Comparison of ENCODE assay signal across 29 cellular contexts in the genomic region with DNA sequence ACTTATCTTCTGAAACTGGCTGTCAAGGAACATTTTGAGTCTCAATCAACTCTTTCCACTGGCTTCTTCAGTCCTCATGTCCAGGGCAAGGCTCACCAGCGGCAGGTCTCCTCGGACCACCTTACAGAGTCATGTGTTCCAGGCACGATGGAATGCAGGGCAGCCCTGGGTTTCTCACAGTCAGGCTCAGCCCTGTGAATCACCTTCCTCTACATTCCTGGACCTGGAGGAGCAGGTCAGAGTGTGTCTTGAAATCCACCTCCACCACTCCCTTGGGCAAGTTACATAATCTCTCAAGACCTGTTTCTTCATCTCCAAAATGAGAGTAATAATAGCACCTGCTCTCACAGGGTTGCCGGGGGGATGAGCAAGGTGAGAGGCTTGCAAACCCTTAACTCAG. TPM values are rescaled to one million over a fixed set of nuclear protein-coding genes. Genes with fewer than 3 reads are reported as not detected.
DNase-seq lines count a peak whose midpoint lies in the region; ATAC-seq, FAIRE-seq and TF ChIP-seq lines count a peak whose summit lies in the region.
"Had no signal": no experiment of that assay in that cellular context is flagged by ENCODE, and none has a peak within 500 bp of the region (broad histone marks: within the 10 kb centered on the region; RNA-seq: fewer than 3 reads in every experiment).

No MANE protein-coding gene starts in this region.

- no peak overlapping the region for H3K4me3 ChIP-seq in MM.1S (ENCODE audit: low read length)
- H3K4me3 ChIP-seq: GM12878, heart right ventricle, MG63, stomach, uterus had no signal

- H3K36me3 ChIP-seq in MM.1S (replicated peaks; ENCODE audit: insufficient read depth, low read length), result no peaks in the 10 kb centered on the region
- H3K36me3 ChIP-seq: uterus had no signal

- H3K27ac Mint-ChIP-seq in glutamatergic neuron (ENCODE audit: unreplicated experiment), result no peak overlapping the region
- H3K27ac Mint-ChIP-seq in activated T-cell treated with anti-CD3 and anti-CD28 coated beads, Interleukin-2, amount 50 U/mL, for 72 hours, result no peak overlapping the region
- H3K27ac Mint-ChIP-seq: activated CD8-positive, alpha-beta memory T cell treated with anti-CD3 and anti-CD28 coated beads, Interleukin-2, amount 10 ng/mL, durations not matched to agents 7 days and 5 days; natural killer cell; progenitor cell of endocrine pancreas had no signal

- no peak overlapping the region for H3K9ac ChIP-seq in MM.1S (ENCODE audit: low read length)

- H3K4me3 Mint-ChIP-seq in glutamatergic neuron (ENCODE audit: unreplicated experiment), result no peak overlapping the region
- H3K4me3 Mint-ChIP-seq in activated T-cell treated with anti-CD3 and anti-CD28 coated beads, Interleukin-2, amount 50 U/mL, for 72 hours, result no peak overlapping the region
- H3K4me3 Mint-ChIP-seq: activated CD8-positive, alpha-beta memory T cell treated with anti-CD3 and anti-CD28 coated beads, Interleukin-2, amount 10 ng/mL, durations not matched to agents 7 days and 5 days; central memory CD8-positive, alpha-beta T cell; natural killer cell had no signal

- ATAC-seq in esophagus mucosa (peak; percentile 97), omental fat pad (ENCODE audit: low FRiP score) (peak; percentile 55)
- ATAC-seq in activated T-cell treated with anti-CD3 and anti-CD28 coated beads, Interleukin-2, amount 50 U/mL, for 72 hours (replicated peaks in 1 of 2), result no peak
- ATAC-seq: activated CD8-positive, alpha-beta memory T cell treated with anti-CD3 and anti-CD28 coated beads, Interleukin-2, amount 10 ng/mL, durations not matched to agents 7 days and 5 days; GM12878; heart right ventricle; natural killer cell had no signal

- peak; percentile 24 for DNase-seq in ELR (ENCODE audit: low read depth)
- DNase-seq in RCC 7860 (ENCODE audit: low spot score), result peak; percentile 15
- no peak for DNase-seq in omental fat pad (ENCODE audit: low spot score)
- DNase-seq in MM.1S, result no peak
- DNase-seq in stimulated activated CD4-positive, alpha-beta T cell treated with anti-CD3 and anti-CD28 coated beads, Interleukin-12 subunit alpha, Interleukin-12 subunit beta, amount 100 ng/mL, for 4 hours, result no peak
- DNase-seq in glutamatergic neuron, result no peak
- no peak for DNase-seq in activated T-cell treated with anti-CD3 and anti-CD28 coated beads, Interleukin-2, amount 50 U/mL, for 72 hours
- DNase-seq: ACHN; activated CD4-positive, alpha-beta T cell treated with anti-CD3 and anti-CD28 coated beads for 4 hours; activated CD8-positive, alpha-beta memory T cell treated with anti-CD3 and anti-CD28 coated beads, Interleukin-2, amount 10 ng/mL, durations not matched to agents 7 days and 5 days; C1 segment of cervical spinal cord; DMS 273 treated with DMSO at 0.1 percent for 48 hours; effector memory CD4-positive, alpha-beta T cell; GOT3; heart right ventricle; mesenchymal stem cell; MG63; natural killer cell; NCI-H1930; small intestine; stimulated activated CD4-positive, alpha-beta T cell treated with anti-CD3 and anti-CD28 coated beads, Interleukin-4, amount 100 ng/mL, for 24 hours; stomach; uterus had no signal

- H3K27me3 Mint-ChIP-seq in glutamatergic neuron (ENCODE audit: unreplicated experiment), result peaks cover 1% of the 10 kb centered on the region
- H3K27me3 Mint-ChIP-seq in activated T-cell treated with anti-CD3 and anti-CD28 coated beads, Interleukin-2, amount 50 U/mL, for 72 hours (ENCODE audit: low read depth), result peaks cover 48% of the 10 kb centered on the region

- H3K27ac ChIP-seq in MM.1S (ENCODE audit: low read length), result no peak overlapping the region
- H3K27ac ChIP-seq: heart right ventricle, stomach, uterus had no signal

- no peaks in the 10 kb centered on the region for H3K9me2 ChIP-seq in MM.1S (replicated peaks; ENCODE audit: insufficient read depth, low read length)

- TF ChIP-seq CTCF in omental fat pad (IDR thresholded peaks at IDR 0.05) (no peak), MM.1S (IDR thresholded peaks at IDR 0.05; ENCODE audit: low read length) (no peak), glutamatergic neuron (IDR thresholded peaks at IDR 0.05; ENCODE audit: partially characterized antibody, unreplicated experiment) (no peak)

- H3K27me3 ChIP-seq in MM.1S (replicated peaks; ENCODE audit: insufficient read depth, low read length), result no peaks in the 10 kb centered on the region
- H3K27me3 ChIP-seq: heart right ventricle, MG63, uterus had no signal

- no peaks in the 10 kb centered on the region for H3F3A ChIP-seq in MM.1S (ENCODE audit: insufficient read depth, low read length)

- H2AFZ ChIP-seq in MM.1S (ENCODE audit: low read length), result no peak overlapping the region

- peaks cover 34% of the 10 kb centered on the region for H3K4me1 Mint-ChIP-seq in glutamatergic neuron (ENCODE audit: low read depth, unreplicated experiment)
- peaks cover 15% of the 10 kb centered on the region for H3K4me1 Mint-ChIP-seq in activated T-cell treated with anti-CD3 and anti-CD28 coated beads, Interleukin-2, amount 50 U/mL, for 72 hours (ENCODE audit: low read depth)
- H3K4me1 Mint-ChIP-seq: activated CD8-positive, alpha-beta memory T cell treated with anti-CD3 and anti-CD28 coated beads, Interleukin-2, amount 10 ng/mL, durations not matched to agents 7 days and 5 days had no signal

- H3K9me3 Mint-ChIP-seq in glutamatergic neuron (ENCODE audit: unreplicated experiment), result peaks cover 8% of the 10 kb centered on the region
- no peaks in the 10 kb centered on the region for H3K9me3 Mint-ChIP-seq in activated T-cell treated with anti-CD3 and anti-CD28 coated beads, Interleukin-2, amount 50 U/mL, for 72 hours
- H3K9me3 Mint-ChIP-seq: central memory CD8-positive, alpha-beta T cell; natural killer cell had no signal

- H3K4me2 ChIP-seq in MM.1S (ENCODE audit: low read depth, low read length), result no peak overlapping the region

- H3K79me2 ChIP-seq in MM.1S (ENCODE audit: low read length), result no peaks in the 10 kb centered on the region

- H4K20me1 ChIP-seq in MM.1S (ENCODE audit: insufficient read depth, low read length), result no peaks in the 10 kb centered on the region

- FAIRE-seq in RCC 7860 (lab: Jason Lieb, UNC), result no peak
- FAIRE-seq: GM12878, GM19239, small intestine, TTC549 had no signal

- no peaks in the 10 kb centered on the region for H3K36me3 Mint-ChIP-seq in glutamatergic neuron (ENCODE audit: unreplicated experiment)
- H3K36me3 Mint-ChIP-seq in activated T-cell treated with anti-CD3 and anti-CD28 coated beads, Interleukin-2, amount 50 U/mL, for 72 hours (ENCODE audit: insufficient read depth in 2 of 2), result no peaks in the 10 kb centered on the region
- H3K36me3 Mint-ChIP-seq: activated CD8-positive, alpha-beta memory T cell treated with anti-CD3 and anti-CD28 coated beads, Interleukin-2, amount 10 ng/mL, durations not matched to agents 7 days and 5 days; natural killer cell had no signal

- H3K4me1 ChIP-seq in MM.1S (ENCODE audit: low read length), result no peaks in the 10 kb centered on the region
- H3K4me1 ChIP-seq: uterus had no signal

- H3K9me3 ChIP-seq in MM.1S (replicated peaks; ENCODE audit: insufficient read depth, low read length), result no peaks in the 10 kb centered on the region
- H3K9me3 ChIP-seq: MG63, stomach, uterus had no signal

RNA-seq across cellular contexts. Expression of gene ENC1, which starts 16.0 kb away (rescaled TPM):
- total RNA-seq in esophagus mucosa, result 2.6 TPM
- 10 to 100 TPM in 3 of 4 donors, 1 to 10 TPM in 1; 7.8 to 22.1 (median 12.9) TPM for total RNA-seq in omental fat pad
- 302 TPM for total RNA-seq in glutamatergic neuron (ENCODE audit: unreplicated experiment)
- total RNA-seq in activated T-cell treated with anti-CD3 and anti-CD28 coated beads, Interleukin-2, amount 50 U/mL, for 72 hours, result 1 to 10 TPM in 1 of 2 donors, under 1 TPM in 1; 0.60 to 1.9 TPM

Comparison
In these comparisons a context has a peak if more than half of its experiments do, and no peak if none do; other contexts are left out.
1. DNase-seq: peak in ELR (single experiment) and RCC 7860 (single experiment); none in omental fat pad (single experiment), MM.1S (single experiment), stimulated activated CD4-positive, alpha-beta T cell treated with anti-CD3 and anti-CD28 coated beads, Interleukin-12 subunit alpha, Interleukin-12 subunit beta, amount 100 ng/mL, for 4 hours (single experiment), glutamatergic neuron (single experiment) and activated T-cell treated with anti-CD3 and anti-CD28 coated beads, Interleukin-2, amount 50 U/mL, for 72 hours (0 of 2).
2. ATAC-seq: peak in esophagus mucosa (single experiment) and omental fat pad (single experiment); none in activated T-cell treated with anti-CD3 and anti-CD28 coated beads, Interleukin-2, amount 50 U/mL, for 72 hours (0 of 2).
3. RNA of gene ENC1, which starts 16.0 kb away (total RNA-seq): 302 TPM in glutamatergic neuron (single experiment); 7.8 to 22.1 TPM in omental fat pad, 2.6 TPM in esophagus mucosa (single experiment) and 0.60 to 1.9 TPM in activated T-cell treated with anti-CD3 and anti-CD28 coated beads, Interleukin-2, amount 50 U/mL, for 72 hours; every median in the first group is over 10 times any median in the second.